In genomic region chr6:117205876-117206275, GRCh38 we compare ENCODE assay signal across 30 cellular contexts. TPM values are rescaled to one million over a fixed set of nuclear protein-coding genes. Genes with fewer than 3 reads are reported as not detected.
"Had no signal": no experiment of that assay in that cellular context is flagged by ENCODE, and none has a peak within 500 bp of the region (broad histone marks: within the 10 kb centered on the region; RNA-seq: fewer than 3 reads in every experiment).

No MANE protein-coding gene starts in this region.

- H3K4me3 ChIP-seq: adrenal gland had no signal

- H3K4me3 Mint-ChIP-seq: activated CD4-positive, alpha-beta T cell treated with anti-CD3 and anti-CD28 coated beads for 36 hours; activated CD4-positive, alpha-beta T cell treated with anti-CD3 and anti-CD28 coated beads, Interleukin-2, amount 10 ng/mL, durations not matched to agents 7 days and 5 days; activated CD8-positive, alpha-beta T cell treated with anti-CD3 and anti-CD28 coated beads, Interleukin-2, amount 10 ng/mL, durations not matched to agents 7 days and 5 days; activated naive CD4-positive, alpha-beta T cell treated with anti-CD3 and anti-CD28 coated beads for 36 hours; activated T-cell treated with anti-CD3 and anti-CD28 coated beads, Interleukin-2, amount 50 U/mL, for 24 hours; activated T-helper 1 cell treated with anti-CD3 and anti-CD28 coated beads, Interleukin-12 subunit alpha, Interleukin-12 subunit beta, Interleukin-2, Interleukin-4 antibody, amounts not matched to agents 30 ng/mL and 10 ng/mL and 1 ng/mL, durations not matched to agents 14 hours and 24 hours and 36 hours had no signal

- H3K9me3 Mint-ChIP-seq: activated CD4-positive, alpha-beta T cell treated with anti-CD3 and anti-CD28 coated beads, Interleukin-2, amount 10 ng/mL, durations not matched to agents 7 days and 5 days; activated naive CD4-positive, alpha-beta T cell treated with anti-CD3 and anti-CD28 coated beads, Interleukin-2, amount 50 U/mL, for 72 hours; activated T-cell treated with anti-CD3 and anti-CD28 coated beads, Interleukin-2, amount 50 U/mL, for 24 hours; activated T-helper 1 cell treated with anti-CD3 and anti-CD28 coated beads, Interleukin-12 subunit alpha, Interleukin-12 subunit beta, Interleukin-2, Interleukin-4 antibody, amounts not matched to agents 30 ng/mL and 10 ng/mL and 1 ng/mL, durations not matched to agents 14 hours and 24 hours and 36 hours had no signal

- H3K27me3 Mint-ChIP-seq: activated CD4-positive, alpha-beta T cell treated with anti-CD3 and anti-CD28 coated beads, Interleukin-2, amount 10 ng/mL, durations not matched to agents 7 days and 5 days; activated T-cell treated with anti-CD3 and anti-CD28 coated beads, Interleukin-2, amount 50 U/mL, for 24 hours had no signal

- H3K27me3 ChIP-seq: adrenal gland, brain microvascular endothelial cell had no signal

- H3K4me1 ChIP-seq: adrenal gland had no signal

- ATAC-seq: activated CD4-positive, alpha-beta T cell treated with anti-CD3 and anti-CD28 coated beads for 36 hours; activated CD4-positive, CD25-positive, alpha-beta regulatory T cell treated with anti-CD3 and anti-CD28 coated beads, Interleukin-2, amount 50 U/mL, for 24 hours; activated CD8-positive, alpha-beta T cell treated with anti-CD3 and anti-CD28 coated beads, Interleukin-2, amount 10 ng/mL, durations not matched to agents 7 days and 5 days; activated naive CD4-positive, alpha-beta T cell treated with anti-CD3 and anti-CD28 coated beads, Interleukin-2, amount 50 U/mL, for 72 hours; Panc1 had no signal

- H3K36me3 ChIP-seq: adrenal gland, brain microvascular endothelial cell had no signal

- H3K27ac Mint-ChIP-seq: activated CD4-positive, alpha-beta T cell treated with anti-CD3 and anti-CD28 coated beads for 36 hours; activated CD4-positive, alpha-beta T cell treated with anti-CD3 and anti-CD28 coated beads, Interleukin-2, amount 10 ng/mL, durations not matched to agents 7 days and 5 days; activated CD8-positive, alpha-beta T cell treated with anti-CD3 and anti-CD28 coated beads, Interleukin-2, amount 10 ng/mL, durations not matched to agents 7 days and 5 days; activated naive CD4-positive, alpha-beta T cell treated with anti-CD3 and anti-CD28 coated beads for 36 hours; activated naive CD4-positive, alpha-beta T cell treated with anti-CD3 and anti-CD28 coated beads, Interleukin-2, amount 50 U/mL, for 72 hours; activated T-cell treated with anti-CD3 and anti-CD28 coated beads, Interleukin-2, amount 50 U/mL, for 24 hours; activated T-helper 1 cell treated with anti-CD3 and anti-CD28 coated beads, Interleukin-12 subunit alpha, Interleukin-12 subunit beta, Interleukin-2, Interleukin-4 antibody, amounts not matched to agents 30 ng/mL and 10 ng/mL and 1 ng/mL, durations not matched to agents 14 hours and 24 hours and 36 hours had no signal

- DNase-seq: activated CD4-positive, alpha-beta T cell treated with anti-CD3 and anti-CD28 coated beads for 36 hours; activated CD4-positive, alpha-beta T cell treated with anti-CD3 and anti-CD28 coated beads, Interleukin-2, amount 10 ng/mL, durations not matched to agents 7 days and 5 days; activated CD4-positive, alpha-beta T cell treated with anti-CD3 and anti-CD28 coated beads, Interleukin-2, amount 50 U/mL, for 48 hours; activated CD8-positive, alpha-beta T cell treated with anti-CD3 and anti-CD28 coated beads, Interleukin-2, amount 10 ng/mL, durations not matched to agents 7 days and 5 days; activated gamma-delta T cell treated with Interleukin-2 at 50 U/mL for 16 hours; activated naive CD4-positive, alpha-beta T cell treated with anti-CD3 and anti-CD28 coated beads for 36 hours; activated T-cell treated with anti-CD3 and anti-CD28 coated beads, Interleukin-2, amount 50 U/mL, for 24 hours; adrenal gland; anterior cingulate cortex; brain microvascular endothelial cell; central memory CD4-positive, alpha-beta T cell; NCI-H1092 treated with DMSO at 0.1 percent for 48 hours; NCI-H1417; NCI-H146; NCI-H187; NCI-H2029 treated with DMSO at 0.1 percent for 48 hours; NCI-H2107; NCI-H345; NCI-H524 treated with DMSO at 0.1 percent for 48 hours; SIG-M5 had no signal

- H3K4me1 Mint-ChIP-seq: activated CD4-positive, alpha-beta T cell treated with anti-CD3 and anti-CD28 coated beads for 36 hours; activated CD4-positive, alpha-beta T cell treated with anti-CD3 and anti-CD28 coated beads, Interleukin-2, amount 10 ng/mL, durations not matched to agents 7 days and 5 days had no signal

- H3K27ac ChIP-seq: adrenal gland, brain microvascular endothelial cell had no signal

- H3K36me3 Mint-ChIP-seq: activated naive CD4-positive, alpha-beta T cell treated with anti-CD3 and anti-CD28 coated beads, Interleukin-2, amount 50 U/mL, for 72 hours had no signal

RNA-seq across cellular contexts. Expression of gene VGLL2, which starts 59.5 kb away (rescaled TPM):
- total RNA-seq: activated CD4-positive, alpha-beta T cell treated with anti-CD3 and anti-CD28 coated beads for 36 hours; activated CD4-positive, alpha-beta T cell treated with anti-CD3 and anti-CD28 coated beads, Interleukin-2, amount 10 ng/mL, durations not matched to agents 7 days and 5 days; activated CD8-positive, alpha-beta T cell treated with anti-CD3 and anti-CD28 coated beads, Interleukin-2, amount 10 ng/mL, durations not matched to agents 7 days and 5 days; activated naive CD4-positive, alpha-beta T cell treated with anti-CD3 and anti-CD28 coated beads for 36 hours; activated naive CD4-positive, alpha-beta T cell treated with anti-CD3 and anti-CD28 coated beads, Interleukin-2, amount 50 U/mL, for 72 hours; activated T-helper 1 cell treated with anti-CD3 and anti-CD28 coated beads, Interleukin-12 subunit alpha, Interleukin-12 subunit beta, Interleukin-2, Interleukin-4 antibody, amounts not matched to agents 30 ng/mL and 10 ng/mL and 1 ng/mL, durations not matched to agents 14 hours and 24 hours and 36 hours; adrenal gland; cerebellum; M059J; NCI-H460; RPMI7951; T-helper 1 cell treated with Interleukin-12 subunit alpha and Interleukin-12 subunit beta and Interleukin-4 antibody, amounts not matched to agents 30 ng/mL and 1 ng/mL, for 36 hours; T-helper 2 cell treated with Interferon-gamma antibody and Interleukin-4, amounts not matched to agents 100 ng/mL and 5 ng/mL, for 36 hours had no signal
- polyA plus RNA-seq: adrenal gland had no signal
